Comparison of ENCODE assay signal across 11 cellular contexts in the genomic region with DNA sequence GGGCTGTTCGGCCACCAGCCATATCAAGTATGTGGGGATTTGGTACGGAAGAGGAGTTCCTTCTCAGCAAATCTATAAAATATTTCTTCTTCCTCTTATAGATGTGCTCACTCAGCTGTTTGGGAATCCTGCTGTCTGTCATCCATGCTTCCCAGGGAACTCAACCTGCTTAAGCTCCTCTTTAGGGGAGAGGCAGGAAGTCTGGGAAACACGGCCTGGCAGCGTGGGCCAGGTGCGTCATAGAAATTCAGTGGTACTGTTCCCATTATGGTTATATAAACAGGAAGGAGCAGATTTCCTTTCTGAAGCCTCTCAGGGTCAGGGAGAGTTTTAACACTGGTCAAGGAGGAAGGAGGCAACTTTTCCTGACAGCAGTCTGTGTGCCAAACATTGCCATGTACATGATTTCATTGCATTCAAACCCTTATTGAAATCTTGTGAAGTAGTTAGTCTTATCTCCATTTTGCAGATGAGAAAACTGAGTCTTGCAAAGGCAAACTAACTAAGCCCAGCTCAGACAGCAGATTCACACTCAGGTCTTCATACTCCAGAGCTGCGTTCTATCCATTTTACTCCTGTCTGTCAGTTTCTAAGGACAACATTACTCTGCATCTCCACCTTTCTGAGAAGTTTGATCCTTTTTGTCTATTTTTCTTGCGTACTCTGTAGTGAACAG. TPM values are rescaled to one million over a fixed set of nuclear protein-coding genes. Genes with fewer than 3 reads are reported as not detected.
A peak's percentile ranks its signal among the peaks of the same experiment; 100 is the strongest.
DNase-seq lines count a peak whose midpoint lies in the region; ATAC-seq, FAIRE-seq and TF ChIP-seq lines count a peak whose summit lies in the region.
"Had no signal": no experiment of that assay in that cellular context is flagged by ENCODE, and none has a peak within 500 bp of the region (broad histone marks: within the 10 kb centered on the region; RNA-seq: fewer than 3 reads in every experiment).

No MANE protein-coding gene starts in this region.

- H3K4me3 Mint-ChIP-seq in activated CD4-positive, alpha-beta T cell treated with anti-CD3 and anti-CD28 coated beads, Interleukin-2, amount 10 ng/mL, durations not matched to agents 7 days and 5 days: no peak overlapping the region
- H3K4me3 Mint-ChIP-seq in natural killer cell treated with Interleukin-12 subunit alpha and Interleukin-12 subunit beta and Interleukin-15 and Interleukin-18, amount 100 ng/mL, for 72 hours: no peak overlapping the region
- H3K4me3 Mint-ChIP-seq: dendritic cell treated with granulocyte-macrophage colony-stimulating factor and Interleukin-4, amounts not matched to agents 40 ng/mL and 50 ng/mL, for 4 days; stimulated activated naive CD8-positive, alpha-beta T cell treated with anti-CD3 and anti-CD28 coated beads, Interleukin-15, amount 100 ng/mL, for 72 hours had no signal

- DNase-seq in ELR (ENCODE audit: low read depth) (peak; percentile 94), SK-MEL-5 (ENCODE audit: low read depth, low spot score) (peak; percentile 15), fibroblast of pulmonary artery (ENCODE audit: low read depth) (peak; percentile 90), psoas muscle (peak; percentile 61 to 69), RCC 7860 (ENCODE audit: low spot score) (no peak), GM19240 (ENCODE audit: insufficient read length, low spot score) (no peak)
- no peak for DNase-seq in activated CD4-positive, alpha-beta T cell treated with anti-CD3 and anti-CD28 coated beads, Interleukin-2, amount 10 ng/mL, durations not matched to agents 7 days and 5 days
- no peak for DNase-seq in natural killer cell treated with Interleukin-12 subunit alpha and Interleukin-12 subunit beta and Interleukin-15 and Interleukin-18, amount 100 ng/mL, for 72 hours (ENCODE audit: low spot score)
- DNase-seq: stimulated activated naive CD8-positive, alpha-beta T cell treated with anti-CD3 and anti-CD28 coated beads, Interleukin-15, amount 100 ng/mL, for 72 hours had no signal

- intact Hi-C loops in psoas muscle (cut with DNase I): no loop called here

- ATAC-seq in psoas muscle: peak in 3 of 4 donors; percentile 26 to 65 (median 50)
- ATAC-seq in natural killer cell treated with Interleukin-12 subunit alpha and Interleukin-12 subunit beta and Interleukin-15 and Interleukin-18, amount 100 ng/mL, for 72 hours: no peak

- H3K36me3 Mint-ChIP-seq in activated CD4-positive, alpha-beta T cell treated with anti-CD3 and anti-CD28 coated beads, Interleukin-2, amount 10 ng/mL, durations not matched to agents 7 days and 5 days (ENCODE audit: low read depth): no peaks in the 10 kb centered on the region
- H3K36me3 Mint-ChIP-seq in natural killer cell treated with Interleukin-12 subunit alpha and Interleukin-12 subunit beta and Interleukin-15 and Interleukin-18, amount 100 ng/mL, for 72 hours: no peaks in the 10 kb centered on the region

- CTCF ChIA-PET in activated CD4-positive, alpha-beta T cell treated with anti-CD3 and anti-CD28 coated beads, Interleukin-2, amount 10 ng/mL, durations not matched to agents 7 days and 5 days (lab: Charles Lee): no interaction called here

- H3K27ac Mint-ChIP-seq in activated CD4-positive, alpha-beta T cell treated with anti-CD3 and anti-CD28 coated beads, Interleukin-2, amount 10 ng/mL, durations not matched to agents 7 days and 5 days: no peak overlapping the region
- no peak overlapping the region for H3K27ac Mint-ChIP-seq in natural killer cell treated with Interleukin-12 subunit alpha and Interleukin-12 subunit beta and Interleukin-15 and Interleukin-18, amount 100 ng/mL, for 72 hours
- H3K27ac Mint-ChIP-seq: dendritic cell treated with granulocyte-macrophage colony-stimulating factor and Interleukin-4, amounts not matched to agents 40 ng/mL and 50 ng/mL, for 4 days; stimulated activated naive CD8-positive, alpha-beta T cell treated with anti-CD3 and anti-CD28 coated beads, Interleukin-15, amount 100 ng/mL, for 72 hours had no signal

- FAIRE-seq in RCC 7860 (lab: Jason Lieb, UNC): no peak

- H3K27ac ChIP-seq in psoas muscle: peak overlapping the region; percentile 68

- H3K9me3 ChIP-seq in psoas muscle: no peaks in the 10 kb centered on the region
- H3K9me3 ChIP-seq: HAP-1 had no signal

- H3K9me3 Mint-ChIP-seq in activated CD4-positive, alpha-beta T cell treated with anti-CD3 and anti-CD28 coated beads, Interleukin-2, amount 10 ng/mL, durations not matched to agents 7 days and 5 days: no peaks in the 10 kb centered on the region
- no peaks in the 10 kb centered on the region for H3K9me3 Mint-ChIP-seq in natural killer cell treated with Interleukin-12 subunit alpha and Interleukin-12 subunit beta and Interleukin-15 and Interleukin-18, amount 100 ng/mL, for 72 hours
- H3K9me3 Mint-ChIP-seq: dendritic cell treated with granulocyte-macrophage colony-stimulating factor and Interleukin-4, amounts not matched to agents 40 ng/mL and 50 ng/mL, for 4 days; stimulated activated naive CD8-positive, alpha-beta T cell treated with anti-CD3 and anti-CD28 coated beads, Interleukin-15, amount 100 ng/mL, for 72 hours had no signal

- in situ Hi-C loops in SK-MEL-5 (cut with HindIII; ENCODE audit: low pct_unique_long_range_greater_than_20kb, low sequenced_read_pairs): no loop called here

- POLR2A ChIA-PET in activated CD4-positive, alpha-beta T cell treated with anti-CD3 and anti-CD28 coated beads, Interleukin-2, amount 10 ng/mL, durations not matched to agents 7 days and 5 days (lab: Charles Lee): no interaction called here

- H3K27me3 ChIP-seq in psoas muscle (ENCODE audit: insufficient read depth in 3 of 3, low read length in 2 of 3): no peaks in the 10 kb centered on the region

- H3K36me3 ChIP-seq in psoas muscle (ENCODE audit: insufficient read depth in 1 of 2, low read depth in 1 of 2): peaks cover 2 to 33% of the 10 kb centered on the region in 2 donors
- H3K36me3 ChIP-seq: HAP-1 had no signal

- WGBS in psoas muscle, 3 donors: 68 to 74% (median 69%) methylated on average over 7 of the region's 7 CpGs

- H3K4me1 Mint-ChIP-seq in activated CD4-positive, alpha-beta T cell treated with anti-CD3 and anti-CD28 coated beads, Interleukin-2, amount 10 ng/mL, durations not matched to agents 7 days and 5 days: peaks cover 16% of the 10 kb centered on the region
- no peaks in the 10 kb centered on the region for H3K4me1 Mint-ChIP-seq in natural killer cell treated with Interleukin-12 subunit alpha and Interleukin-12 subunit beta and Interleukin-15 and Interleukin-18, amount 100 ng/mL, for 72 hours (ENCODE audit: low read depth in 2 of 2)

- peaks cover 6% of the 10 kb centered on the region for H3K27me3 Mint-ChIP-seq in activated CD4-positive, alpha-beta T cell treated with anti-CD3 and anti-CD28 coated beads, Interleukin-2, amount 10 ng/mL, durations not matched to agents 7 days and 5 days
- H3K27me3 Mint-ChIP-seq in natural killer cell treated with Interleukin-12 subunit alpha and Interleukin-12 subunit beta and Interleukin-15 and Interleukin-18, amount 100 ng/mL, for 72 hours: peaks cover 16 to 17% of the 10 kb centered on the region in 2 donors

- TF ChIP-seq CTCF in fibroblast of pulmonary artery (IDR thresholded peaks at IDR 0.05; ENCODE audit: low read length, missing control alignments) (no peak), psoas muscle (IDR thresholded peaks at IDR 0.05) (no peak)

- H3K4me1 ChIP-seq in psoas muscle: peaks cover 22% of the 10 kb centered on the region
- H3K4me1 ChIP-seq: HAP-1 had no signal

- H3K4me3 ChIP-seq in fibroblast of pulmonary artery (replicated peaks; ENCODE audit: low read depth, low read length) (no peak overlapping the region), psoas muscle (no peak overlapping the region)
- H3K4me3 ChIP-seq: HAP-1 had no signal

RNA-seq across cellular contexts. Expression of gene AMOTL1, which starts 35.4 kb away (rescaled TPM):
- total RNA-seq in SK-MEL-5 (2014; rRNA removed; shearing (Covaris generic)): 12.0 and 13.5 TPM in 2 replicates
- 17.2 and 22.1 TPM in 2 replicates for polyA plus RNA-seq in SK-MEL-5 (2015; cell fraction: cytosol; rRNA removed)
- polyA plus RNA-seq in SK-MEL-5 (2015; cell fraction: nucleus; rRNA removed): 9.2 and 18.2 TPM in 2 replicates
- 100 to 1,000 TPM; 225 to 355 (median 292) TPM for total RNA-seq in psoas muscle
- 100 to 1,000 TPM in 1 of 3 donors, 10 to 100 TPM in 2; 46.5 to 162 (median 91.8) TPM for polyA plus RNA-seq in psoas muscle
- total RNA-seq in activated CD4-positive, alpha-beta T cell treated with anti-CD3 and anti-CD28 coated beads, Interleukin-2, amount 10 ng/mL, durations not matched to agents 7 days and 5 days: 1 to 10 TPM; 3.1 to 4.0 TPM
- total RNA-seq in natural killer cell treated with Interleukin-12 subunit alpha and Interleukin-12 subunit beta and Interleukin-15 and Interleukin-18, amount 100 ng/mL, for 72 hours: 1 to 10 TPM; 5.5 to 5.7 TPM

Comparison
In these comparisons a context has a peak if more than half of its experiments do, and no peak if none do; other contexts are left out.
1. DNase-seq: peak in ELR (single experiment), SK-MEL-5 (single experiment), fibroblast of pulmonary artery (single experiment) and psoas muscle (2 of 2); none in RCC 7860 (single experiment), GM19240 (single experiment), activated CD4-positive, alpha-beta T cell treated with anti-CD3 and anti-CD28 coated beads, Interleukin-2, amount 10 ng/mL, durations not matched to agents 7 days and 5 days (single experiment) and natural killer cell treated with Interleukin-12 subunit alpha and Interleukin-12 subunit beta and Interleukin-15 and Interleukin-18, amount 100 ng/mL, for 72 hours (single experiment).
2. ATAC-seq: peak in psoas muscle (3 of 4); none in natural killer cell treated with Interleukin-12 subunit alpha and Interleukin-12 subunit beta and Interleukin-15 and Interleukin-18, amount 100 ng/mL, for 72 hours (0 of 2).
3. RNA of gene AMOTL1, which starts 35.4 kb away (total RNA-seq): 225 to 355 TPM in psoas muscle; 12.0 to 13.5 TPM in SK-MEL-5, 5.5 to 5.7 TPM in natural killer cell treated with Interleukin-12 subunit alpha and Interleukin-12 subunit beta and Interleukin-15 and Interleukin-18, amount 100 ng/mL, for 72 hours and 3.1 to 4.0 TPM in activated CD4-positive, alpha-beta T cell treated with anti-CD3 and anti-CD28 coated beads, Interleukin-2, amount 10 ng/mL, durations not matched to agents 7 days and 5 days; every median in the first group is over 10 times any median in the second.